Comparison of ENCODE assay signal across 9 cellular contexts in the genomic region with DNA sequence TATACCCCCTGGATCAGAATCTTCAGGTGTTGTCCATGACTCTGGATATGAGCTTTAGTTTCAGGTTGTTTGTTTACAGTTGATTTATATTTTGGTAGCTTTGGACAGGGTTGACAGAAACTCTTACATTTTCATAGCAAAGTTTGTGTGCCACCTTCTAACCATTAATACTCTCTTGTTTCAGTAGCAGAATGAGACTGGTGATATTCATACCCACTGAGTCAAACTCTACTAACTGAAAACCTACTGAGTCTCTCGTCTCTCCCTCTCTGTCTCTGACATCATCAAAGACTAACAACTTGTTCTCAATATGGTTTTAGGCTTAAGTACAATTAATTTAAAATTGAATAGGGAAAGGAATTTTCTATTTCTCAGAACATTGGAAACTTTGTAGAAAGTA.
"Had no signal": no experiment of that assay in that cellular context is flagged by ENCODE, and none has a peak within 500 bp of the region (broad histone marks: within the 10 kb centered on the region; RNA-seq: fewer than 3 reads in every experiment).

No MANE protein-coding gene starts in this region.

- DNase-seq: GM23248, GOT3, H7, HFFc6, IMR-90, KG1 had no signal

- H3K4me3 ChIP-seq: GM23248, HAP-1, K562 had no signal

- H2AFZ ChIP-seq: GM23248 had no signal

- H3K27ac ChIP-seq: GM23248 had no signal

- H3K9ac ChIP-seq: GM23248 had no signal

- H3K9me3 ChIP-seq: HAP-1 had no signal

- H3K36me3 ChIP-seq: HAP-1 had no signal

- ATAC-seq: HCT116, K562 had no signal
